In genomic region chr6:111215134-111215533, GRCh38 we compare ENCODE assay signal across 27 cellular contexts.
"Had no signal": no experiment of that assay in that cellular context is flagged by ENCODE, and none has a peak within 500 bp of the region (broad histone marks: within the 10 kb centered on the region; RNA-seq: fewer than 3 reads in every experiment).

No MANE protein-coding gene starts in this region.

- DNase-seq: activated B cell treated with CpG ODN at 0.5 μM for 24 hours; activated CD4-positive, alpha-beta memory T cell treated with anti-CD3 and anti-CD28 coated beads for 36 hours; activated CD4-positive, alpha-beta T cell treated with anti-CD3 and anti-CD28 coated beads for 4 hours; activated CD4-positive, alpha-beta T cell treated with anti-CD3 and anti-CD28 coated beads, Interleukin-2, amount 50 U/mL, for 1 hour; activated CD4-positive, CD25-positive, alpha-beta regulatory T cell treated with anti-CD3 and anti-CD28 coated beads, Interleukin-2, amount 50 U/mL, for 72 hours; activated CD8-positive, alpha-beta memory T cell treated with anti-CD3 and anti-CD28 coated beads, Interleukin-2, amount 50 U/mL, for 4 hours; activated gamma-delta T cell treated with Interleukin-2 at 50 U/mL for 16 hours; activated naive CD4-positive, alpha-beta T cell treated with anti-CD3 and anti-CD28 coated beads for 36 hours; activated T-cell treated with anti-CD3 and anti-CD28 coated beads for 4 hours; activated T-cell treated with anti-CD3 and anti-CD28 coated beads, Interleukin-2, amount 50 U/mL, for 4 hours; adrenal gland; MM.1S; MV-4-11; NCI-H1092; NCI-H1436 treated with DMSO at 0.1 percent for 48 hours; NCI-H1694 treated with DMSO at 0.1 percent for 48 hours; NCI-H2029; NCI-H345; NCI-H524 treated with DMSO at 0.1 percent for 48 hours; SW 1271; T-helper 1 cell; T-helper 2 cell; T-helper 9 cell had no signal

- H3K27me3 ChIP-seq: adrenal gland, breast epithelium had no signal

- H3K36me3 ChIP-seq: adrenal gland, breast epithelium had no signal

- H3K27ac ChIP-seq: adrenal gland, breast epithelium, KMS-11, RWPE1, VCaP had no signal

- H3K4me1 ChIP-seq: breast epithelium had no signal

- H3K9me3 ChIP-seq: adrenal gland, breast epithelium had no signal

- H3K4me3 ChIP-seq: adrenal gland, breast epithelium had no signal
